15 cellular contexts compared by ENCODE assay signal in the genomic region with DNA sequence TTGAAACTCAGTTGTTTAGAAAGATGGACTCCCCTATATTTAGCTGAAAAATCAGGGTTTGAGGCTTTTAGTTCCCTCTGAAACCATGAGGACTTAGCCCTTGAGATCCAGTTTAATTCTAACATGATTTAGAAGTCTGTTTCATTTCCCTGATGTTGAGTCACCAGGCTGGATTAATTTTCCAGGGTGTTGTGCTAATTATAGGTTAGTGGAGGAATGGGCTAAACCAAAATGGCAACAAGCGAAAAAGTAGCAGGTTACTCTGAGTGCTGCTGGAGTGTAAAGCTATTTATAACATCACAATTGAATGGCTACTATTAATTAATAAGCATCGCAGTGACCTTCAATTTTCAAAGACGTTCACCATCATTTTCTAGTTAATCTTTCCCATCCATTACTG.
"Had no signal": no experiment of that assay in that cellular context is flagged by ENCODE, and none has a peak within 500 bp of the region (broad histone marks: within the 10 kb centered on the region; RNA-seq: fewer than 3 reads in every experiment).

No MANE protein-coding gene starts in this region.

- ATAC-seq: lower lobe of right lung; stimulated activated naive CD8-positive, alpha-beta T cell treated with anti-CD3 and anti-CD28 coated beads, Interleukin-15, Interleukin-2, amounts not matched to agents 100 U/mL and 50 U/mL, for 24 hours had no signal

- H3K36me3 ChIP-seq: lower lobe of right lung, upper lobe of left lung had no signal

- H3K27ac ChIP-seq: lower lobe of right lung, skin epidermis, upper lobe of left lung, VCaP had no signal

- H3K4me1 ChIP-seq: lower lobe of right lung, upper lobe of left lung had no signal

- H3K4me3 ChIP-seq: lower lobe of right lung, skin epidermis, upper lobe of left lung had no signal

- H3K27me3 ChIP-seq: upper lobe of left lung had no signal

- DNase-seq: activated CD4-positive, alpha-beta T cell treated with anti-CD3 and anti-CD28 coated beads for 1 hour; activated CD4-positive, alpha-beta T cell treated with anti-CD3 and anti-CD28 coated beads, Interleukin-2, amount 50 U/mL, for 4 hours; activated naive CD4-positive, alpha-beta T cell; activated naive CD8-positive, alpha-beta T cell treated with anti-CD3 and anti-CD28 coated beads, Interleukin-2, amount 10 ng/mL, durations not matched to agents 7 days and 5 days; activated T-cell treated with anti-CD3 and anti-CD28 coated beads for 4 hours; cortex of kidney; effector CD4-positive, alpha-beta T cell; foreskin fibroblast; glutamatergic neuron; immature natural killer cell; lower lobe of right lung; stimulated activated naive CD8-positive, alpha-beta T cell treated with anti-CD3 and anti-CD28 coated beads, Interleukin-15, Interleukin-2, amounts not matched to agents 100 U/mL and 50 U/mL, for 24 hours; upper lobe of left lung had no signal
